8 cellular contexts compared by ENCODE assay signal in genomic region chr3:23992051-23992628, GRCh38. TPM values are rescaled to one million over a fixed set of nuclear protein-coding genes. Genes with fewer than 3 reads are reported as not detected.
DNase-seq lines count a peak whose midpoint lies in the region; ATAC-seq, FAIRE-seq and TF ChIP-seq lines count a peak whose summit lies in the region.

No MANE protein-coding gene starts in this region.

- peak; percentile 9 for DNase-seq in NCI-H774 (lab: John Stamatoyannopoulos, UW)
- peak; percentile 38 for DNase-seq in fibroblast of the aortic adventitia (ENCODE audit: low read depth)
- no peak for DNase-seq in smooth muscle cell (lab: John Stamatoyannopoulos, UW; ENCODE audit: unreplicated experiment)
- no peak for DNase-seq in HTR-8/SVneo (ENCODE audit: insufficient read length, low spot score)
- DNase-seq in H54 (ENCODE audit: insufficient read length, low spot score), result no peak

- 9% methylated on average over 7 of the region's 7 CpGs for WGBS in smooth muscle cell (ENCODE audit: low lambda C conversion rate)

- peaks cover 15% of the 10 kb centered on the region for H3K4me1 ChIP-seq in smooth muscle cell (ENCODE audit: low read depth)

- H3K27me3 ChIP-seq in smooth muscle cell (ENCODE audit: low read depth), result no peaks in the 10 kb centered on the region

- no peaks in the 10 kb centered on the region for H3K36me3 ChIP-seq in smooth muscle cell (ENCODE audit: low read depth)

- H3K4me3 ChIP-seq in fibroblast of the aortic adventitia (ENCODE audit: low read depth, low read length) (no peak overlapping the region), smooth muscle cell (no peak overlapping the region)

- TF ChIP-seq CTCF in fibroblast of the aortic adventitia (IDR thresholded peaks at IDR 0.05; ENCODE audit: insufficient read depth, low read length), result no peak
- no peak for TF ChIP-seq CTCF in smooth muscle cell (IDR thresholded peaks at IDR 0.05; ENCODE audit: borderline replicate concordance, insufficient read depth, poor library complexity, severe bottlenecking)

- H3K9ac ChIP-seq in smooth muscle cell (ENCODE audit: low read depth), result peak overlapping the region; percentile 35

- peak; percentile 49 for ATAC-seq in HG03097 (IDR thresholded peaks at IDR 0.05; ENCODE audit: low FRiP score, unreplicated experiment)
- no peak for ATAC-seq in HG03280 (IDR thresholded peaks at IDR 0.05; ENCODE audit: unreplicated experiment)
- ATAC-seq in GM18873 (IDR thresholded peaks at IDR 0.05; ENCODE audit: low FRiP score, unreplicated experiment), result no peak

- no peaks in the 10 kb centered on the region for H3K9me3 ChIP-seq in smooth muscle cell (replicated peaks; ENCODE audit: low read depth)

- peak overlapping the region; percentile 80 for H3K27ac ChIP-seq in smooth muscle cell (ENCODE audit: low read depth)

- FAIRE-seq in HTR-8/SVneo (lab: Jason Lieb, UNC), result no peak
- no peak for FAIRE-seq in H54 (lab: Jason Lieb, UNC)

- no peak overlapping the region for H2AFZ ChIP-seq in smooth muscle cell (ENCODE audit: low read depth)

- peak overlapping the region; percentile 59 for H3K4me2 ChIP-seq in smooth muscle cell

- no peak for TF ChIP-seq POLR2A in H54 (IDR thresholded peaks at IDR 0.05; ENCODE audit: low read depth, low read length)

- H4K20me1 ChIP-seq in smooth muscle cell (ENCODE audit: low read depth), result no peaks in the 10 kb centered on the region

- no peaks in the 10 kb centered on the region for H3K79me2 ChIP-seq in smooth muscle cell (ENCODE audit: low read depth)

- H3F3A ChIP-seq in smooth muscle cell (ENCODE audit: low read depth), result peaks cover 8% of the 10 kb centered on the region

RNA-seq across cellular contexts. Expression of gene NR1D2, which starts 47.1 kb away (rescaled TPM):
- total RNA-seq in fibroblast of the aortic adventitia (ENCODE audit: low replicate concordance), result 53.0 and 77.3 TPM in 2 replicates
- 34.0 and 37.8 TPM in 2 replicates for total RNA-seq in smooth muscle cell
- polyA plus RNA-seq in smooth muscle cell, result 11.7 and 12.1 TPM in 2 replicates

Comparison
In these comparisons a context has a peak if more than half of its experiments do, and no peak if none do; other contexts are left out.
1. DNase-seq: peak in NCI-H774 (single experiment) and fibroblast of the aortic adventitia (single experiment); none in smooth muscle cell (single experiment), HTR-8/SVneo (single experiment) and H54 (single experiment).